Comparison of ENCODE assay signal across 7 cellular contexts in genomic region chr12:46384451-46385301, GRCh38. TPM values are rescaled to one million over a fixed set of nuclear protein-coding genes. Genes with fewer than 3 reads are reported as not detected.
DNase-seq lines count a peak whose midpoint lies in the region; ATAC-seq and TF ChIP-seq lines count a peak whose summit lies in the region.

No MANE protein-coding gene starts in this region.

- H3K9me3 Mint-ChIP-seq in WTC11: peaks cover 6% of the 10 kb centered on the region

- no peaks in the 10 kb centered on the region for H3K36me3 ChIP-seq in iPS DF 6.9 (ENCODE audit: control insufficient read depth, insufficient read depth, low read length)
- H3K36me3 ChIP-seq in stomach: no peaks in the 10 kb centered on the region

- ATAC-seq in WTC11 (no peak), HG02610 (IDR thresholded peaks at IDR 0.05; ENCODE audit: unreplicated experiment) (no peak)

- H3K27me3 Mint-ChIP-seq in WTC11 (ENCODE audit: low read depth): no peaks in the 10 kb centered on the region

- no peak for TF ChIP-seq EP300 in stomach (IDR thresholded peaks at IDR 0.05)

- H3K4me1 ChIP-seq in iPS DF 6.9 (ENCODE audit: control insufficient read depth, insufficient read depth, low read length): peaks cover 3% of the 10 kb centered on the region
- H3K4me1 ChIP-seq in stomach: peaks cover 36 to 64% (median 45%) of the 10 kb centered on the region in 4 donors

- peaks cover 20% of the 10 kb centered on the region for H3K36me3 Mint-ChIP-seq in WTC11

- WGBS in iPS DF 6.9 (ENCODE audit: insufficient coverage, insufficient read length): no CpG with 5 or more reads among the region's 9 CpGs
- WGBS in stomach, 5 donors: 64 to 69% (median 68%) methylated on average over 9 of the region's 9 CpGs

- H3K4me3 ChIP-seq in HFF-Myc (replicated peaks; ENCODE audit: low read depth, low read length): peak overlapping the region; percentile 60
- H3K4me3 ChIP-seq in iPS DF 6.9 (ENCODE audit: low read length): peak overlapping the region; percentile 59; the same call in 1 of the 2 replicates
- peak overlapping the region; percentile 54 to 72 (median 64) for H3K4me3 ChIP-seq in stomach

- H3K27ac ChIP-seq in iPS DF 6.9 (ENCODE audit: low read length): no peak overlapping the region
- peak overlapping the region; percentile 99 to 100 (median 99) for H3K27ac ChIP-seq in stomach

- intact Hi-C loops in stomach (cut with DNase I; ENCODE audit: low total_unique reads): no loop called here

- CTCF ChIA-PET in WTC11 (lab: Charles Lee): interaction anchor here (1.9 kb wide), 1 partner anchor 277 kb away, joined by 6 read pairs; no protein-coding TSS in a partner anchor

- DNase-seq in HFF-Myc (ENCODE audit: extremely low read depth, low read depth): no peak
- no peak for DNase-seq in WTC11 (ENCODE audit: low spot score)
- no peak for DNase-seq in iPS DF 6.9 (ENCODE audit: low read depth, low spot score)
- no peak for DNase-seq in stomach
- no peak for DNase-seq in NCI-H2227 (lab: John Stamatoyannopoulos, UW; ENCODE audit: unreplicated experiment)
- no peak for DNase-seq in AG08395 (ENCODE audit: low spot score)

- peak overlapping the region; percentile 89 for H3K4me3 Mint-ChIP-seq in WTC11

- POLR2A ChIA-PET in WTC11 (lab: Charles Lee): interaction anchor here (1.0 to 1.5 kb wide), 4 partner anchors 12 to 277 kb away, joined by 3 to 9 read pairs (median 4); partner anchors contain the start of gene SLC38A1

- H3K27ac Mint-ChIP-seq in WTC11: peak overlapping the region; percentile 93

- H3K27me3 ChIP-seq in iPS DF 6.9 (ENCODE audit: control insufficient read depth, insufficient read depth, low read length) (no peaks in the 10 kb centered on the region), stomach (no peaks in the 10 kb centered on the region)

- TF ChIP-seq POLR2A in stomach (IDR thresholded peaks at IDR 0.05): no peak

- TF ChIP-seq CTCF in HFF-Myc (IDR thresholded peaks at IDR 0.05; ENCODE audit: low read depth, low read length, missing control alignments) (no peak), WTC11 (IDR thresholded peaks at IDR 0.05) (no peak), stomach (IDR thresholded peaks at IDR 0.05) (no peak)

- H3K9me3 ChIP-seq in iPS DF 6.9 (ENCODE audit: control insufficient read depth, insufficient read depth, low read length): no peaks in the 10 kb centered on the region
- H3K9me3 ChIP-seq in stomach: no peaks in the 10 kb centered on the region

- H3K4me1 Mint-ChIP-seq in WTC11: peaks cover 73% of the 10 kb centered on the region

TF ChIP-seq in WTC11, 78 proteins besides CTCF, POLR2A, EP300 and RAD21:
- TF ChIP-seq E2F1 (CRISPR knock-in tag; IDR thresholded peaks at IDR 0.05) (no peak), GRHL2 (CRISPR knock-in tag; IDR thresholded peaks at IDR 0.05; ENCODE audit: insufficient replicate concordance, severe bottlenecking) (no peak), AFF4 (CRISPR knock-in tag; IDR thresholded peaks at IDR 0.05; ENCODE audit: borderline replicate concordance) (no peak), FOXK1 (CRISPR knock-in tag; IDR thresholded peaks at IDR 0.05) (no peak), ZMAT4 (CRISPR knock-in tag; IDR thresholded peaks at IDR 0.05) (no peak), ATF2 (CRISPR knock-in tag; IDR thresholded peaks at IDR 0.05; ENCODE audit: borderline replicate concordance, low read depth) (no peak), CREB1 (CRISPR knock-in tag; IDR thresholded peaks at IDR 0.05) (no peak), JAZF1 (CRISPR knock-in tag; IDR thresholded peaks at IDR 0.05) (no peak), ZNF416 (CRISPR knock-in tag; IDR thresholded peaks at IDR 0.05) (no peak), ZNF232 (CRISPR knock-in tag; IDR thresholded peaks at IDR 0.05) (no peak), ZNF138 (CRISPR knock-in tag; conservative IDR thresholded peaks at IDR 0.05) (no peak)

RNA-seq across cellular contexts. Expression of gene SLC38A2, which starts 12.1 kb away (rescaled TPM):
- 295 to 381 TPM (median 309 TPM) in 3 replicates for total RNA-seq in WTC11 (2021)
- 100 to 1,000 TPM; 141 to 716 (median 250) TPM for total RNA-seq in stomach
- polyA plus RNA-seq in stomach: 10 to 100 TPM; 26.6 to 88.6 (median 27.2) TPM
